ENCODE assay signal across 18 cellular contexts in the genomic region with DNA sequence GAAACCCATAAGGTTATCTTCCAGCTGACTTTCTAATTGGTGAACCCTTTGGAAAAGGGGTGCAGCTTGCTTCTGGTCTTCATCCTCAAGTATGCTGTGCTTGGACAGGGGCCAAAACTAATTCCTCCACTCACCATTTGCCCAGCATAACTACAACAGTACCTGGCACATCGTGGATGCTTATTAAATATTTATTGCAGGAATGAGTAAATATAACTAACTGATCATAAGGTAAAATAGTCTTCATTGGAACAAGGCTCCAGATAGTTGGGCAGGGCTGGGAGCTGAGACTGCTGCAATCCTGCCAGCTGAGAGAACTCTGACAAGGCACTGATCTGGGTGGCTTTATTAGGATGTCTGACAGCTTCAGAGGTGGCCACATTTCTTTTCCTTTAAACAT. TPM values are rescaled to one million over a fixed set of nuclear protein-coding genes. Genes with fewer than 3 reads are reported as not detected.
DNase-seq lines count a peak whose midpoint lies in the region; ATAC-seq and TF ChIP-seq lines count a peak whose summit lies in the region.
"Had no signal": no experiment of that assay in that cellular context is flagged by ENCODE, and none has a peak within 500 bp of the region (broad histone marks: within the 10 kb centered on the region; RNA-seq: fewer than 3 reads in every experiment).

No MANE protein-coding gene starts in this region.

- H3K4me1 Mint-ChIP-seq in CD4-positive, alpha-beta T cell (ENCODE audit: low read depth), result peaks cover 43% of the 10 kb centered on the region
- peaks cover 37% of the 10 kb centered on the region for H3K4me1 Mint-ChIP-seq in activated CD4-positive, alpha-beta T cell treated with anti-CD3 and anti-CD28 coated beads for 36 hours

- peaks cover 11% of the 10 kb centered on the region; the same call in 1 of the 2 replicates for H3K36me3 ChIP-seq in MG63

- no peak for DNase-seq in CD4-positive, alpha-beta T cell
- peak; percentile 39 for DNase-seq in mesenteric fat pad (ENCODE audit: low spot score)
- peak in 1 of 49 donors; percentile 32 for DNase-seq in substantia nigra (lab: John Stamatoyannopoulos, UW)
- DNase-seq in activated naive CD4-positive, alpha-beta T cell (lab: John Stamatoyannopoulos, UW), result no peak
- no peak for DNase-seq in activated CD4-positive, alpha-beta T cell treated with anti-CD3 and anti-CD28 coated beads for 36 hours
- DNase-seq in MG63, result no peak
- DNase-seq: C1 segment of cervical spinal cord, DND-41, H9, NCI-H1105, NCI-H1694, NCI-H510A, NCI-H748 treated with DMSO at 0.1 percent for 48 hours, RPMI8226, SIG-M5 had no signal

- no peak for TF ChIP-seq CTCF in CD4-positive, alpha-beta T cell (IDR thresholded peaks at IDR 0.05)
- TF ChIP-seq CTCF in VCaP (conservative IDR thresholded peaks at IDR 0.05), result no peak

- H3K9me3 Mint-ChIP-seq in CD4-positive, alpha-beta T cell, result no peaks in the 10 kb centered on the region
- H3K9me3 Mint-ChIP-seq in activated CD4-positive, alpha-beta T cell treated with anti-CD3 and anti-CD28 coated beads for 36 hours (ENCODE audit: low read depth), result no peaks in the 10 kb centered on the region
- H3K9me3 Mint-ChIP-seq: H9 had no signal

- no peaks in the 10 kb centered on the region for H3K27me3 Mint-ChIP-seq in CD4-positive, alpha-beta T cell
- H3K27me3 Mint-ChIP-seq in activated CD4-positive, alpha-beta T cell treated with anti-CD3 and anti-CD28 coated beads for 36 hours, result no peaks in the 10 kb centered on the region

- H3K27me3 ChIP-seq in CD4-positive, alpha-beta T cell (ENCODE audit: control insufficient read depth, insufficient read depth, low read length), result no peaks in the 10 kb centered on the region
- H3K27me3 ChIP-seq in MG63, result no peaks in the 10 kb centered on the region

- POLR2A ChIA-PET in CD4-positive, alpha-beta T cell (lab: Charles Lee), result interaction anchor here (1.3 kb wide), 1 partner anchor 32 kb away, joined by 3 read pairs; a partner anchor contains a TSS
- POLR2A ChIA-PET in activated CD4-positive, alpha-beta T cell treated with anti-CD3 and anti-CD28 coated beads for 36 hours (lab: Charles Lee), result no interaction called here

- H3K27ac Mint-ChIP-seq in CD4-positive, alpha-beta T cell, result no peak overlapping the region
- H3K27ac Mint-ChIP-seq in activated CD4-positive, alpha-beta T cell treated with anti-CD3 and anti-CD28 coated beads for 36 hours, result no peak overlapping the region

- H3K27ac ChIP-seq in CD4-positive, alpha-beta T cell (ENCODE audit: low read depth, low read length), result no peak overlapping the region
- peak overlapping the region; percentile 87 for H3K27ac ChIP-seq in VCaP
- H3K27ac ChIP-seq in substantia nigra (ENCODE audit: low read depth, low read length, poor library complexity, severe bottlenecking), result peak overlapping the region; percentile 85

- CTCF ChIA-PET in CD4-positive, alpha-beta T cell (lab: Charles Lee), result interaction anchor here (1.0 kb wide), 1 partner anchor 37 kb away, joined by 3 read pairs; no protein-coding TSS in a partner anchor
- CTCF ChIA-PET in activated CD4-positive, alpha-beta T cell treated with anti-CD3 and anti-CD28 coated beads for 36 hours (lab: Charles Lee), result interaction anchor here (1.2 kb wide), 1 partner anchor 341 kb away, joined by 3 read pairs; no protein-coding TSS in a partner anchor

- peaks cover 15% of the 10 kb centered on the region for H3K36me3 Mint-ChIP-seq in CD4-positive, alpha-beta T cell (ENCODE audit: low read depth)
- peaks cover 3% of the 10 kb centered on the region for H3K36me3 Mint-ChIP-seq in activated CD4-positive, alpha-beta T cell treated with anti-CD3 and anti-CD28 coated beads for 36 hours (ENCODE audit: low read depth)

- no peaks in the 10 kb centered on the region for H3K9me3 ChIP-seq in CD4-positive, alpha-beta T cell (ENCODE audit: control insufficient read depth, low read length)
- no peaks in the 10 kb centered on the region for H3K9me3 ChIP-seq in MG63

- H3K4me3 ChIP-seq in MG63, result no peak overlapping the region

- intact Hi-C loops in CD4-positive, alpha-beta T cell (cut with DNase I, micrococcal nuclease), result loop anchor here in 1 of 2 experiments (5.0 kb wide), 1 partner anchor 34 kb away; a partner anchor contains a TSS
- intact Hi-C loops in activated CD4-positive, alpha-beta T cell treated with anti-CD3 and anti-CD28 coated beads for 36 hours (cut with DNase I, micrococcal nuclease), result loop anchor here in 1 of 2 experiments (10.0 kb wide), 1 partner anchor 149 kb away; a partner anchor contains a TSS

- peak overlapping the region; percentile 45 for H3K4me3 Mint-ChIP-seq in CD4-positive, alpha-beta T cell
- H3K4me3 Mint-ChIP-seq in activated CD4-positive, alpha-beta T cell treated with anti-CD3 and anti-CD28 coated beads for 36 hours, result no peak overlapping the region
- H3K4me3 Mint-ChIP-seq: H9 had no signal

- ATAC-seq in CD4-positive, alpha-beta T cell (ENCODE audit: poor library complexity), result no peak
- no peak for ATAC-seq in HG03378 (IDR thresholded peaks at IDR 0.05; ENCODE audit: unreplicated experiment)
- ATAC-seq in activated CD4-positive, alpha-beta T cell treated with anti-CD3 and anti-CD28 coated beads for 36 hours, result no peak
- ATAC-seq: SK-N-SH treated with all-trans-retinoic acid at 6 μM for 48 hours had no signal

RNA-seq across cellular contexts. Expression of a gene that starts 2.4 kb away (rescaled TPM):
- total RNA-seq in CD4-positive, alpha-beta T cell, result 100 to 1,000 TPM; 197 to 200 TPM
- total RNA-seq in mesenteric fat pad, result 226 TPM
- total RNA-seq in activated CD4-positive, alpha-beta T cell treated with anti-CD3 and anti-CD28 coated beads for 36 hours, result 10 to 100 TPM; 21.5 to 23.7 TPM
- total RNA-seq in MG63 (2014; rRNA removed; shearing (Covaris generic); ENCODE audit: low replicate concordance), result 2.7 and 19.8 TPM in 2 replicates

RNA-seq across cellular contexts. Expression of a gene that starts 23.0 kb away (rescaled TPM):
- total RNA-seq in CD4-positive, alpha-beta T cell, result 1 to 10 TPM; 8.4 to 9.5 TPM
- total RNA-seq in mesenteric fat pad, result 923 TPM
- 1 to 10 TPM; 1.6 to 2.0 TPM for total RNA-seq in activated CD4-positive, alpha-beta T cell treated with anti-CD3 and anti-CD28 coated beads for 36 hours
- total RNA-seq in MG63 (2014; rRNA removed; shearing (Covaris generic); ENCODE audit: low replicate concordance), result 0.44 and 0.92 TPM in 2 replicates

RNA-seq across cellular contexts. Expression of a gene that starts 32.1 kb away (rescaled TPM):
- 10 to 100 TPM; 44.3 to 45.6 TPM for total RNA-seq in CD4-positive, alpha-beta T cell
- total RNA-seq in mesenteric fat pad, result 110 TPM
- 10 to 100 TPM; 44.8 to 57.5 TPM for total RNA-seq in activated CD4-positive, alpha-beta T cell treated with anti-CD3 and anti-CD28 coated beads for 36 hours
- 143 and 205 TPM in 2 replicates for total RNA-seq in MG63 (2014; rRNA removed; shearing (Covaris generic); ENCODE audit: low replicate concordance)

RNA-seq across cellular contexts. Expression of a gene that starts 55.7 kb away (rescaled TPM):
- 100 to 1,000 TPM; 229 to 247 TPM for total RNA-seq in CD4-positive, alpha-beta T cell
- 68.1 TPM for total RNA-seq in mesenteric fat pad
- 10 to 100 TPM; 95.0 to 96.2 TPM for total RNA-seq in activated CD4-positive, alpha-beta T cell treated with anti-CD3 and anti-CD28 coated beads for 36 hours
- 24.9 and 26.7 TPM in 2 replicates for total RNA-seq in MG63 (2014; rRNA removed; shearing (Covaris generic); ENCODE audit: low replicate concordance)

RNA-seq across cellular contexts. Expression of a gene that starts 56.3 kb away (rescaled TPM):
- 10 to 100 TPM; 12.9 to 15.8 TPM for total RNA-seq in CD4-positive, alpha-beta T cell
- 21.9 TPM for total RNA-seq in mesenteric fat pad
- total RNA-seq in activated CD4-positive, alpha-beta T cell treated with anti-CD3 and anti-CD28 coated beads for 36 hours, result 10 to 100 TPM; 19.3 to 24.6 TPM
- total RNA-seq in MG63 (2014; rRNA removed; shearing (Covaris generic); ENCODE audit: low replicate concordance), result 1.3 and 2.4 TPM in 2 replicates

Comparison
In these comparisons a context has a peak if more than half of its experiments do, and no peak if none do; other contexts are left out.
1. RNA of a gene that starts 23.0 kb away (total RNA-seq): 923 TPM in mesenteric fat pad (single experiment); 8.4 to 9.5 TPM in CD4-positive, alpha-beta T cell, 1.6 to 2.0 TPM in activated CD4-positive, alpha-beta T cell treated with anti-CD3 and anti-CD28 coated beads for 36 hours and 0.44 to 0.92 TPM in MG63; every median in the first group is over 10 times any median in the second.